1 cellular context compared by ENCODE assay signal in the genomic region with DNA sequence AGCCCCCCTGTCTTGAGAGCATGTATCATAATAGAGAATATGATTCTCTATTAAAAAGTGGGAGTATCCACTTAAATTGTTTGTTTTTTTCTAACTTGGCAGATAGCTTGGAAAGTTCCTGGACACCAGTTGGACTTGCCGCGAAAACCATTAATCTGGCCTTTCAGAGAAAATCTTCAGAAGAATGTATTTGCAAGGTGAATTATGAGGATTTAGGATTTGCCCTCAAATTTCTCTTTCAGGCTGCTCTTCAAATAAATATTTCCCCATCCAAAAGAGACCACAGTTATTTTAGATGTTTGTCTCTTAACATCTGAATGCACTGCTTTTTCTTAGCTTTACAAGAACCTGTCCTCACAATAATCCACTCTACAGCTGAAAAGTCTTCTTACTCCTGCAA.
TF ChIP-seq lines count a peak whose summit lies in the region.

No MANE protein-coding gene starts in this region.

TF ChIP-seq in A549, 52 proteins besides CTCF, POLR2A, EP300 and RAD21 (continued from another document):
- no peak for TF ChIP-seq ZFP36 (IDR thresholded peaks at IDR 0.05; ENCODE audit: borderline replicate concordance, partially characterized antibody)
- no peak for TF ChIP-seq GATA3 (IDR thresholded peaks at IDR 0.05; ENCODE audit: borderline replicate concordance)
- no peak for TF ChIP-seq JUN (IDR thresholded peaks at IDR 0.05)
- no peak for TF ChIP-seq RARB (CRISPR knock-in tag; IDR thresholded peaks at IDR 0.05)
- no peak for TF ChIP-seq HOXB13 (CRISPR knock-in tag; IDR thresholded peaks at IDR 0.05; ENCODE audit: low read depth)
- TF ChIP-seq MAZ (IDR thresholded peaks at IDR 0.05; ENCODE audit: borderline replicate concordance, low read depth, low read length), result no peak
- TF ChIP-seq PHF8 (IDR thresholded peaks at IDR 0.05; ENCODE audit: borderline replicate concordance, low read depth), result no peak
- TF ChIP-seq NPAS2 (CRISPR knock-in tag; IDR thresholded peaks at IDR 0.05; ENCODE audit: borderline replicate concordance), result no peak
- TF ChIP-seq POLR2AphosphoS2 (conservative IDR thresholded peaks at IDR 0.05; ENCODE audit: low read length), result no peak
- TF ChIP-seq JUNB (IDR thresholded peaks at IDR 0.05), result no peak
- no peak for TF ChIP-seq EHF (CRISPR knock-in tag; IDR thresholded peaks at IDR 0.05)
- TF ChIP-seq, protein P1, sequence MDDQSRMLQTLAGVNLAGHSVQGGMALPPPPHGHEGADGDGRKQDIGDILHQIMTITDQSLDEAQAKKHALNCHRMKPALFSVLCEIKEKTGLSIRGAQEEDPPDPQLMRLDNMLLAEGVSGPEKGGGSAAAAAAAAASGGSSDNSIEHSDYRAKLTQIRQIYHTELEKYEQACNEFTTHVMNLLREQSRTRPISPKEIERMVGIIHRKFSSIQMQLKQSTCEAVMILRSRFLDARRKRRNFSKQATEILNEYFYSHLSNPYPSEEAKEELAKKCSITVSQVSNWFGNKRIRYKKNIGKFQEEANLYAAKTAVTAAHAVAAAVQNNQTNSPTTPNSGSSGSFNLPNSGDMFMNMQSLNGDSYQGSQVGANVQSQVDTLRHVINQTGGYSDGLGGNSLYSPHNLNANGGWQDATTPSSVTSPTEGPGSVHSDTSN (IDR thresholded peaks at IDR 0.05), result no peak
TF ChIP-seq in A549: peak in this region for 0.
